Comparison of ENCODE assay signal across 31 cellular contexts in genomic region chr12:43858991-43859390, GRCh38.
"Had no signal": no experiment of that assay in that cellular context is flagged by ENCODE, and none has a peak within 500 bp of the region (broad histone marks: within the 10 kb centered on the region; RNA-seq: fewer than 3 reads in every experiment).

No MANE protein-coding gene starts in this region.

- H3K36me3 ChIP-seq: ascending aorta, MG63, WERI-Rb-1 had no signal

- H3K27me3 ChIP-seq: ascending aorta, MG63 had no signal

- H3K36me3 Mint-ChIP-seq: activated naive CD8-positive, alpha-beta T cell treated with anti-CD3 and anti-CD28 coated beads, Interleukin-2, amount 10 ng/mL, durations not matched to agents 7 days and 5 days had no signal

- H3K4me3 Mint-ChIP-seq: activated CD4-positive, alpha-beta T cell treated with anti-CD3 and anti-CD28 coated beads, Interleukin-2, amount 10 ng/mL, durations not matched to agents 24 days and 14 days; activated CD8-positive, alpha-beta T cell treated with anti-CD3 and anti-CD28 coated beads for 36 hours; activated naive CD4-positive, alpha-beta T cell treated with anti-CD3 and anti-CD28 coated beads, Interleukin-2, amount 50 U/mL, for 24 hours; activated naive CD8-positive, alpha-beta T cell treated with anti-CD3 and anti-CD28 coated beads, Interleukin-2, amount 10 ng/mL, durations not matched to agents 7 days and 5 days; activated T-cell treated with anti-CD3 and anti-CD28 coated beads, Interleukin-2, amount 50 U/mL, for 24 hours had no signal

- H3K4me1 Mint-ChIP-seq: activated CD4-positive, alpha-beta T cell treated with anti-CD3 and anti-CD28 coated beads, Interleukin-2, amount 10 ng/mL, durations not matched to agents 24 days and 14 days; activated naive CD8-positive, alpha-beta T cell treated with anti-CD3 and anti-CD28 coated beads, Interleukin-2, amount 10 ng/mL, durations not matched to agents 7 days and 5 days had no signal

- H3K9me3 ChIP-seq: ascending aorta, MG63 had no signal

- H3K27ac ChIP-seq: ascending aorta, PC-9, WERI-Rb-1 had no signal

- H3K4me2 ChIP-seq: PC-9 had no signal

- FAIRE-seq: RCC 7860 had no signal

- H3K4me1 ChIP-seq: ascending aorta had no signal

- H3K27me3 Mint-ChIP-seq: activated CD8-positive, alpha-beta T cell treated with anti-CD3 and anti-CD28 coated beads for 36 hours; activated naive CD4-positive, alpha-beta T cell treated with anti-CD3 and anti-CD28 coated beads, Interleukin-2, amount 50 U/mL, for 24 hours; activated naive CD8-positive, alpha-beta T cell treated with anti-CD3 and anti-CD28 coated beads, Interleukin-2, amount 10 ng/mL, durations not matched to agents 7 days and 5 days; activated T-cell treated with anti-CD3 and anti-CD28 coated beads, Interleukin-2, amount 50 U/mL, for 24 hours had no signal

- DNase-seq: activated CD4-positive, alpha-beta T cell treated with anti-CD3 and anti-CD28 coated beads, Interleukin-2, amount 50 U/mL, for 4 hours; activated CD8-positive, alpha-beta T cell treated with anti-CD3 and anti-CD28 coated beads for 36 hours; activated gamma-delta T cell; activated naive CD4-positive, alpha-beta T cell treated with Interleukin-2 at 50 U/mL for 16 hours; activated naive CD8-positive, alpha-beta T cell treated with anti-CD3 and anti-CD28 coated beads, Interleukin-2, amount 10 ng/mL, durations not matched to agents 7 days and 5 days; activated T-cell treated with anti-CD3 and anti-CD28 coated beads, Interleukin-2, amount 50 U/mL, for 24 hours; amygdala; Kasumi-1; KG1; MG63; NCI-H1048; NCI-H1105 treated with DMSO at 0.1 percent for 48 hours; NCI-H1436; NCI-H1694; NCI-H1930; NCI-H2081 treated with DMSO at 0.1 percent for 48 hours; NCI-H345; NCI-H524 treated with DMSO at 0.1 percent for 48 hours; NK-92 treated with Interleukin-12 subunit alpha and Interleukin-12 subunit beta, amount 100 ng/mL, for 24 hours; PC-9; Right ventricle myocardium superior; SW 1271; T-helper 1 cell; T-helper 2 cell; T-helper 9 cell; WERI-Rb-1 had no signal

- H2AFZ ChIP-seq: PC-9 had no signal

- H3K9me3 Mint-ChIP-seq: activated CD4-positive, alpha-beta T cell treated with anti-CD3 and anti-CD28 coated beads, Interleukin-2, amount 10 ng/mL, durations not matched to agents 24 days and 14 days; activated CD8-positive, alpha-beta T cell treated with anti-CD3 and anti-CD28 coated beads for 36 hours; activated naive CD4-positive, alpha-beta T cell treated with anti-CD3 and anti-CD28 coated beads, Interleukin-2, amount 50 U/mL, for 24 hours; activated naive CD8-positive, alpha-beta T cell treated with anti-CD3 and anti-CD28 coated beads, Interleukin-2, amount 10 ng/mL, durations not matched to agents 7 days and 5 days; activated T-cell treated with anti-CD3 and anti-CD28 coated beads, Interleukin-2, amount 50 U/mL, for 24 hours; activated T-helper 2 cell treated with anti-CD3 and anti-CD28 coated beads, Interferon-gamma antibody, Interleukin-2, Interleukin-4, amounts not matched to agents 10 μg/mL and 5 μg/mL and 100 μg/mL, durations not matched to agents 14 hours and 24 hours and 36 hours had no signal

- ATAC-seq: activated CD8-positive, alpha-beta T cell treated with anti-CD3 and anti-CD28 coated beads for 36 hours had no signal

- H3K4me3 ChIP-seq: ascending aorta, MG63, PC-9 had no signal

- H3K27ac Mint-ChIP-seq: activated CD4-positive, alpha-beta T cell treated with anti-CD3 and anti-CD28 coated beads, Interleukin-2, amount 10 ng/mL, durations not matched to agents 24 days and 14 days; activated CD8-positive, alpha-beta T cell treated with anti-CD3 and anti-CD28 coated beads for 36 hours; activated naive CD4-positive, alpha-beta T cell treated with anti-CD3 and anti-CD28 coated beads, Interleukin-2, amount 50 U/mL, for 24 hours; activated naive CD8-positive, alpha-beta T cell treated with anti-CD3 and anti-CD28 coated beads, Interleukin-2, amount 10 ng/mL, durations not matched to agents 7 days and 5 days; activated T-cell treated with anti-CD3 and anti-CD28 coated beads, Interleukin-2, amount 50 U/mL, for 24 hours; activated T-helper 2 cell treated with anti-CD3 and anti-CD28 coated beads, Interferon-gamma antibody, Interleukin-2, Interleukin-4, amounts not matched to agents 10 μg/mL and 5 μg/mL and 100 μg/mL, durations not matched to agents 14 hours and 24 hours and 36 hours had no signal
